In the genomic region with DNA sequence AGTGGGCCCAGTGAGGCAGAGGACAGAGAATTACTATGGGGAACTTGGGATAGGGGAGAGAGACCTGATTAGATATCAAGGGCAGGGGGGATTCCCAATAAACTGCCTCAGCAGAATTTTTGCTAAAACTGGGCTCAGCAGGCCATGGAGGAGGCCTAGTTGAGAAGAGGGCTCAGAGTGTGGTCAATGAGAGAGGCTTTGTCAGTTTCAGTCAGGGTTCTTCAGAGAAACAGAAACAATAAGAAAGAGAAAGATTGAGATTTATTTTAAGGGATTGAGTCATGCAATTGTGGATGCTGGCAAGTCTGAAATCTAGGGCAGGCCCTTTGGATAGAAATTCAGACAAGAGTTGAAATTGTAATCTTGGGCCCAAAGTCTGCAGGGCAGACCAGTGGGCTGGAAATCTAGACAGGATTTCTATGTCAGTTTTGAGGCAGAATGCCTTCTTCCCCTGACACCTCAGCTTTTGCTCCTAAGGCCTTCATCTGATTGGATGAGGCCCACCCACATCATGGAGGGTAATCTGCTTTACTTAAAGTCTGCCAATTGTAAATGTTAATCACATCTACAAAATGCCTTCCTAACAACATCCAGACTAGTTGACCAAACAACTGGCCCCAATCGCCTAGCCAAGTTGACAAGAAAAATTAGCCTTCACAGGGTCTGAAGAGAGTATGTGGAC, we compare ENCODE assay signal across 16 cellular contexts. TPM values are rescaled to one million over a fixed set of nuclear protein-coding genes. Genes with fewer than 3 reads are reported as not detected.
DNase-seq lines count a peak whose midpoint lies in the region; ATAC-seq and TF ChIP-seq lines count a peak whose summit lies in the region.
"Had no signal": no experiment of that assay in that cellular context is flagged by ENCODE, and none has a peak within 500 bp of the region (broad histone marks: within the 10 kb centered on the region; RNA-seq: fewer than 3 reads in every experiment).

No MANE protein-coding gene starts in this region.

- no peak for TF ChIP-seq POLR2A in stomach (IDR thresholded peaks at IDR 0.05)
- TF ChIP-seq POLR2A in lower leg skin (IDR thresholded peaks at IDR 0.05): no peak

- H3K4me1 ChIP-seq in stomach: no peaks in the 10 kb centered on the region

- TF ChIP-seq CTCF in stomach (IDR thresholded peaks at IDR 0.05) (no peak), lower leg skin (IDR thresholded peaks at IDR 0.05) (no peak)

- no peak for TF ChIP-seq EP300 in stomach (IDR thresholded peaks at IDR 0.05)

- intact Hi-C loops in stomach (cut with DNase I; ENCODE audit: low total_unique reads): no loop called here
- intact Hi-C loops in lower leg skin (cut with DNase I; ENCODE audit: low total_unique reads): no loop called here

- no peak overlapping the region for H3K27ac ChIP-seq in stomach
- H3K27ac ChIP-seq: 22Rv1 had no signal

- DNase-seq in activated CD4-positive, CD25-positive, alpha-beta regulatory T cell (lab: John Stamatoyannopoulos, UW): no peak
- DNase-seq in myocyte (ENCODE audit: low read depth) (peak; percentile 14), NOMO-1 treated with dmso at 0.1 percent for 144 hours (lab: John Stamatoyannopoulos, UW; ENCODE audit: unreplicated experiment) (no peak), stomach (no peak), lower leg skin (ENCODE audit: low spot score in 2 of 2) (no peak)
- DNase-seq: DMS 273 treated with DMSO at 0.1 percent for 48 hours; stimulated activated CD4-positive, alpha-beta T cell treated with anti-CD3 and anti-CD28 coated beads, Interleukin-2, amount 100 ng/mL, for 48 hours had no signal

- WGBS in stomach, 5 donors: 67 to 100% (median 94%) methylated on average over 1 of the region's 1 CpG
- WGBS in lower leg skin, 2 donors: 88 to 96% methylated on average over 1 of the region's 1 CpG

- no peaks in the 10 kb centered on the region for H3K36me3 ChIP-seq in stomach

- H3K9me3 ChIP-seq in stomach: no peaks in the 10 kb centered on the region

- H3K4me3 ChIP-seq in stomach (no peak overlapping the region), lower leg skin (ENCODE audit: low read depth, poor library complexity, severe bottlenecking) (no peak overlapping the region)

- H3K27me3 ChIP-seq in stomach: peaks cover 0 to 3% (median 0%) of the 10 kb centered on the region in 3 donors

- peak; percentile 48 to 56 for ATAC-seq in activated CD4-positive, CD25-positive, alpha-beta regulatory T cell treated with anti-CD3 and anti-CD28 coated beads, Interleukin-2, amount 50 U/mL, for 24 hours
- peak; percentile 90 for ATAC-seq in GM21529 (IDR thresholded peaks at IDR 0.05; ENCODE audit: unreplicated experiment)
- peak; percentile 75 for ATAC-seq in HG03280 (IDR thresholded peaks at IDR 0.05; ENCODE audit: unreplicated experiment)
- ATAC-seq: Panc1 had no signal

RNA-seq across cellular contexts. Expression of gene CCSER2, which starts 33.5 kb away (rescaled TPM):
- 49.2 and 52.9 TPM in 2 replicates for total RNA-seq in myocyte
- polyA plus RNA-seq in myocyte (2012): 21.2 TPM
- 10 to 100 TPM in 4 of 5 donors, 1 to 10 TPM in 1; 7.0 to 87.9 (median 46.3) TPM for total RNA-seq in stomach
- polyA plus RNA-seq in stomach: 10 to 100 TPM in 2 of 3 donors, 1 to 10 TPM in 1; 8.7 to 20.9 (median 10.1) TPM
- 10 to 100 TPM; 33.3 to 69.5 (median 47.7) TPM for total RNA-seq in lower leg skin

RNA-seq across cellular contexts. Expression of gene RGR, which starts 50.1 kb away (rescaled TPM):
- 2.3 and 8.2 TPM in 2 replicates for total RNA-seq in myocyte
- 0.58 TPM for polyA plus RNA-seq in myocyte (2012)
- total RNA-seq in stomach: not detected
- 1 to 10 TPM in 1 of 3 donors, under 1 TPM in 1, not detected in 1; 0.18 to 2.7 TPM for polyA plus RNA-seq in stomach
- total RNA-seq in lower leg skin: under 1 TPM in 1 of 4 donors, not detected in 3; 0.08 TPM
- total RNA-seq: astrocyte had no signal
- polyA plus RNA-seq: keratinocyte had no signal

RNA-seq across cellular contexts. Expression of gene LRIT1, which starts 53.6 kb away (rescaled TPM):
- 0.11 TPM in 1 of 2 replicates, not detected in the other for total RNA-seq in myocyte
- not detected for polyA plus RNA-seq in myocyte (2012)
- not detected for total RNA-seq in stomach
- not detected for polyA plus RNA-seq in stomach
- under 1 TPM in 1 of 4 donors, not detected in 3; 0.19 TPM for total RNA-seq in lower leg skin
- total RNA-seq: astrocyte had no signal
- polyA plus RNA-seq: esophagus, keratinocyte, thymus had no signal
